Comparison of ENCODE assay signal across 10 cellular contexts in the genomic region with DNA sequence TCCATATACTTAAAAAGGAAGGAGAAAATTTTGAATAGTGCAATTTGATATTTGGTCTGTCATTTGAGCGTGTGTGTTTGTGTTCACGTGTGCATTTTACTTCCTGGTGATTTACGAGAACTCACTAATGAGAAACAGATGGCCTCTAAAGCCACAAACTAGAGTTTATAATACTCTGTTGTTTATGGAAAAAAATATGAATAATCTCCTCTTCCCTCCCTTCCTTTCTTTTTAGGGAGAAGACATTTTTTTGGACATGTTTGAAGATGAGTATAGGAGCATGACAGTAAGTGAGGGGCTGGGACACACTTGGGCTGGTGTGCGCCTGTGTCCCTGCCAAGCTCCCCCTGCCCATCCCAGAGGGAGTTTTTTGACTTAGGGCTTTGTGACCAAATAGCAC.
A peak's percentile ranks its signal among the peaks of the same experiment; 100 is the strongest.
DNase-seq lines count a peak whose midpoint lies in the region; ATAC-seq and TF ChIP-seq lines count a peak whose summit lies in the region.
"Had no signal": no experiment of that assay in that cellular context is flagged by ENCODE, and none has a peak within 500 bp of the region (broad histone marks: within the 10 kb centered on the region; RNA-seq: fewer than 3 reads in every experiment).

No MANE protein-coding gene starts in this region.

- peaks cover 23% of the 10 kb centered on the region for H3K4me1 ChIP-seq in IMR-90 (ENCODE audit: control insufficient read depth, insufficient read depth, low read length)
- no peaks in the 10 kb centered on the region for H3K4me1 ChIP-seq in neural progenitor cell

- ATAC-seq in IMR-90 (ENCODE audit: low read depth) (peak; percentile 67), GM18907 (IDR thresholded peaks at IDR 0.05; ENCODE audit: unreplicated experiment) (no peak)

- H4K8ac ChIP-seq in IMR-90 (ENCODE audit: low read depth in 2 of 2, low read length in 2 of 2): peak overlapping the region; percentile 51 to 88; a peak in 3 of 4 replicates

- H3K36me3 Mint-ChIP-seq in brain (peaks cover 56% of the 10 kb centered on the region), neural progenitor cell (peaks cover 4% of the 10 kb centered on the region)

- peak overlapping the region; percentile 12 for H2AFZ ChIP-seq in IMR-90 (replicated peaks; ENCODE audit: low read length, poor library complexity)
- H2AFZ ChIP-seq in neural progenitor cell (replicated peaks): no peak overlapping the region

- H3K9ac ChIP-seq in IMR-90 (ENCODE audit: low read depth, low read length): peak overlapping the region; percentile 72; the same call in 1 of the 2 replicates
- H3K9ac ChIP-seq in neural progenitor cell: no peak overlapping the region
- H3K9ac ChIP-seq: KMS-11 had no signal

- TF ChIP-seq CTCF in IMR-90 (conservative IDR thresholded peaks at IDR 0.05; ENCODE audit: low read depth, low read length) (no peak), brain (conservative IDR thresholded peaks at IDR 0.05) (no peak), neural progenitor cell (IDR thresholded peaks at IDR 0.05) (no peak)

- H3K9me3 Mint-ChIP-seq in brain (no peaks in the 10 kb centered on the region), neural progenitor cell (no peaks in the 10 kb centered on the region)

- dilution Hi-C loops in IMR-90 (cut with HindIII; ENCODE audit: low sequenced_read_pairs, unreplicated experiment): no loop called here

- peak overlapping the region; percentile 94 for H2BK120ac ChIP-seq in IMR-90 (ENCODE audit: low read depth, low read length)

- H3K79me1 ChIP-seq in IMR-90 (ENCODE audit: low read depth in 1 of 2, low read length in 2 of 2): peaks cover 3 to 21% of the 10 kb centered on the region in 2 experiments; a peak in 1 of 4 replicates

- peak overlapping the region; percentile 97 for H3K27ac ChIP-seq in IMR-90 (ENCODE audit: insufficient read depth, low read length)
- H3K27ac ChIP-seq in neural progenitor cell: no peak overlapping the region
- H3K27ac ChIP-seq: KMS-11 had no signal

- no peak for TF ChIP-seq RAD21 in IMR-90 (IDR thresholded peaks at IDR 0.05; ENCODE audit: low read length)

- H3K4ac ChIP-seq in IMR-90 (ENCODE audit: low read depth, low read length): peak overlapping the region; percentile 86

- no peaks in the 10 kb centered on the region for H3F3A ChIP-seq in neural progenitor cell (ENCODE audit: low read depth)

- no peak for TF ChIP-seq POLR2A in IMR-90 (IDR thresholded peaks at IDR 0.05; ENCODE audit: low read depth, low read length)

- H3K56ac ChIP-seq in IMR-90 (ENCODE audit: extremely low read depth, insufficient read depth, low read length): peak overlapping the region; percentile 67

- H3K9me3 ChIP-seq in IMR-90 (ENCODE audit: control insufficient read depth, insufficient read depth, low read length) (no peaks in the 10 kb centered on the region), neural progenitor cell (ENCODE audit: low read depth) (no peaks in the 10 kb centered on the region)

- H3K4me2 ChIP-seq in IMR-90 (ENCODE audit: low read depth, low read length) (peak overlapping the region; percentile 80), neural progenitor cell (no peak overlapping the region)
- H3K4me2 ChIP-seq: KMS-11 had no signal

- DNase-seq in DMS 273 (lab: John Stamatoyannopoulos, UW; ENCODE audit: unreplicated experiment) (peak; percentile 60), IMR-90 (peak; percentile 93), neural progenitor cell (ENCODE audit: low spot score) (no peak), DMS53 treated with DMSO at 0.1 percent for 48 hours (lab: John Stamatoyannopoulos, UW; ENCODE audit: unreplicated experiment) (no peak)
- DNase-seq in activated CD4-positive, alpha-beta T cell treated with anti-CD3 and anti-CD28 coated beads, Interleukin-2, amount 50 U/mL, for 1 hour: no peak
- DNase-seq in stimulated activated naive CD4-positive, alpha-beta T cell treated with Interleukin-2 at 50 U/mL for 16 hours (lab: John Stamatoyannopoulos, UW): no peak
- DNase-seq: NK-92 treated with Interleukin-12 subunit alpha and Interleukin-12 subunit beta, amount 100 ng/mL, for 24 hours had no signal

- peaks cover 30% of the 10 kb centered on the region for H3K9me1 ChIP-seq in IMR-90 (ENCODE audit: insufficient read depth, low read length)

- H2AK5ac ChIP-seq in IMR-90 (ENCODE audit: low read depth, low read length): peak overlapping the region; percentile 77

- CTCF ChIA-PET in IMR-90 (lab: Yijun Ruan, JAX): no interaction called here

- no CpG with 5 or more reads among the region's 4 CpGs for WGBS in IMR-90 (ENCODE audit: extremely low coverage in 2 of 2, insufficient read length in 1 of 2), 2 experiments

- peak overlapping the region in 2 of 5 experiments; percentile 3 to 51 for H3K4me3 Mint-ChIP-seq in brain
- H3K4me3 Mint-ChIP-seq in neural progenitor cell: no peak overlapping the region

- H3K27me3 ChIP-seq in IMR-90 (ENCODE audit: control insufficient read depth, insufficient read depth, low read length) (no peaks in the 10 kb centered on the region), neural progenitor cell (no peaks in the 10 kb centered on the region)

- intact Hi-C loops in IMR-90 (cut with micrococcal nuclease): no loop called here

- H4K91ac ChIP-seq in IMR-90 (ENCODE audit: insufficient read depth, low read depth, low read length): peak overlapping the region; percentile 93

- H3K14ac ChIP-seq in IMR-90 (replicated peaks; ENCODE audit: low read depth, low read length): peak overlapping the region; percentile 65

- peak overlapping the region; percentile 99 for H2AK9ac ChIP-seq in IMR-90 (replicated peaks; ENCODE audit: low read depth, low read length, poor library complexity)

- POLR2A ChIA-PET in IMR-90 (lab: Charles Lee; ENCODE audit: unreplicated experiment): no interaction called here

- H4K20me1 ChIP-seq in IMR-90 (ENCODE audit: insufficient read depth, low read length) (no peaks in the 10 kb centered on the region), neural progenitor cell (ENCODE audit: low read depth) (no peaks in the 10 kb centered on the region)

- H3K4me3 ChIP-seq in IMR-90 (ENCODE audit: insufficient read depth, low read depth, low read length) (no peak overlapping the region), neural progenitor cell (no peak overlapping the region)

- H3K36me3 ChIP-seq in IMR-90 (ENCODE audit: control insufficient read depth, insufficient read depth, low read length): peaks cover 16% of the 10 kb centered on the region
- no peaks in the 10 kb centered on the region for H3K36me3 ChIP-seq in neural progenitor cell

- H4K5ac ChIP-seq in IMR-90 (ENCODE audit: low read depth, low read length): peak overlapping the region; percentile 99

- peak overlapping the region; percentile 93 for H2BK5ac ChIP-seq in IMR-90 (ENCODE audit: low read depth, low read length, poor library complexity, severe bottlenecking)

- H2BK15ac ChIP-seq in IMR-90 (ENCODE audit: low read depth, low read length): peak overlapping the region; percentile 69; the same call in 2 of the 3 replicates

- peak overlapping the region; percentile 99 for H3K18ac ChIP-seq in IMR-90 (ENCODE audit: low read depth, low read length)

- in situ Hi-C loops in IMR-90 (cut with MboI; ENCODE audit: low sequenced_read_pairs): no loop called here

- no TSS peak for BruUV-seq in IMR-90 (replicated peaks; lab: Mats Ljungman, UMichigan)

- peak overlapping the region; percentile 93 for H2BK20ac ChIP-seq in IMR-90 (ENCODE audit: low read depth, low read length)

- H3K27ac Mint-ChIP-seq in brain (peak overlapping the region in 4 of 5 experiments; percentile 19 to 94 (median 87)), neural progenitor cell (peak overlapping the region; percentile 26)

- H3K79me2 ChIP-seq in neural progenitor cell (ENCODE audit: low read depth): no peaks in the 10 kb centered on the region

- H3K4me1 Mint-ChIP-seq in brain (peaks cover 32% of the 10 kb centered on the region), neural progenitor cell (peaks cover 7% of the 10 kb centered on the region)

- H3K27me3 Mint-ChIP-seq in brain: no peaks in the 10 kb centered on the region
- H3K27me3 Mint-ChIP-seq in neural progenitor cell (ENCODE audit: insufficient read depth, low read depth): no peaks in the 10 kb centered on the region

- H3K23ac ChIP-seq in IMR-90 (ENCODE audit: low read depth, low read length): peak overlapping the region; percentile 82

TF ChIP-seq in IMR-90, 13 proteins besides CTCF, POLR2A, EP300 and RAD21:
- TF ChIP-seq, protein P1, sequence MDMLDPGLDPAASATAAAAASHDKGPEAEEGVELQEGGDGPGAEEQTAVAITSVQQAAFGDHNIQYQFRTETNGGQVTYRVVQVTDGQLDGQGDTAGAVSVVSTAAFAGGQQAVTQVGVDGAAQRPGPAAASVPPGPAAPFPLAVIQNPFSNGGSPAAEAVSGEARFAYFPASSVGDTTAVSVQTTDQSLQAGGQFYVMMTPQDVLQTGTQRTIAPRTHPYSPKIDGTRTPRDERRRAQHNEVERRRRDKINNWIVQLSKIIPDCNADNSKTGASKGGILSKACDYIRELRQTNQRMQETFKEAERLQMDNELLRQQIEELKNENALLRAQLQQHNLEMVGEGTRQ (IDR thresholded peaks at IDR 0.05; ENCODE audit: low read depth, low read length): peak; percentile 80
- TF ChIP-seq, protein P2, sequence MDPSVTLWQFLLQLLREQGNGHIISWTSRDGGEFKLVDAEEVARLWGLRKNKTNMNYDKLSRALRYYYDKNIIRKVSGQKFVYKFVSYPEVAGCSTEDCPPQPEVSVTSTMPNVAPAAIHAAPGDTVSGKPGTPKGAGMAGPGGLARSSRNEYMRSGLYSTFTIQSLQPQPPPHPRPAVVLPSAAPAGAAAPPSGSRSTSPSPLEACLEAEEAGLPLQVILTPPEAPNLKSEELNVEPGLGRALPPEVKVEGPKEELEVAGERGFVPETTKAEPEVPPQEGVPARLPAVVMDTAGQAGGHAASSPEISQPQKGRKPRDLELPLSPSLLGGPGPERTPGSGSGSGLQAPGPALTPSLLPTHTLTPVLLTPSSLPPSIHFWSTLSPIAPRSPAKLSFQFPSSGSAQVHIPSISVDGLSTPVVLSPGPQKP (IDR thresholded peaks at IDR 0.05; ENCODE audit: borderline replicate concordance, low read depth, low read length): no peak
- TF ChIP-seq BHLHE40 (IDR thresholded peaks at IDR 0.05; ENCODE audit: low read depth, low read length): peak; percentile 88

Comparison
In these comparisons a context has a peak if more than half of its experiments do, and no peak if none do; other contexts are left out.
1. DNase-seq: peak in DMS 273 (single experiment) and IMR-90 (single experiment); none in neural progenitor cell (single experiment), activated CD4-positive, alpha-beta T cell treated with anti-CD3 and anti-CD28 coated beads, Interleukin-2, amount 50 U/mL, for 1 hour (single experiment), stimulated activated naive CD4-positive, alpha-beta T cell treated with Interleukin-2 at 50 U/mL for 16 hours (single experiment) and DMS53 treated with DMSO at 0.1 percent for 48 hours (single experiment).